ENCODE assay signal across 17 cellular contexts in the genomic region with DNA sequence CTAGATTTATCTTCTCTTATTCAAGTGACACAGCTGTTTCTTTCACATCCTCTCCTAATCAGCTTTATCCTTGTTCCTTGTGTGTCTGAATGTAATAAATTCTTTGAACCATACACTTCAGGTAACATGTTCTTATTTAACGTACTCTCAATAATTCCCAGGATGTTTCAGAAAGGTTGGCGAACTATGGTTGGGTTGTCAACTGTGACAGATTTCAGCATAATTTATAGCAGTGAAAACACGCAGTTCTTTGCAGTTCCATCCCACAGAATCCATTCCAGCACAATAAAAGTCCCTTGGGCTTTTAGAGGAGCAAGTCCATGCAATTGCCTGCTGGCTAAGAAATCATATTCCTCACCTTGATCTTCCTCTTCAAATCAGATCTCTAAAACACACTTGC.
"Had no signal": no experiment of that assay in that cellular context is flagged by ENCODE, and none has a peak within 500 bp of the region (broad histone marks: within the 10 kb centered on the region; RNA-seq: fewer than 3 reads in every experiment).

No MANE protein-coding gene starts in this region.

- DNase-seq: KBM-7, MV-4-11, NCI-H1048, NCI-H1105, NCI-H1436 treated with DMSO at 0.1 percent for 48 hours, NCI-H1694, NCI-H187 treated with DMSO at 0.1 percent for 48 hours, NCI-H2029 treated with DMSO at 0.1 percent for 48 hours, NCI-H2227 treated with DMSO at 0.1 percent for 48 hours, NCI-H524, NCI-H526 treated with DMSO at 0.1 percent for 48 hours, NCI-H748 treated with DMSO at 0.1 percent for 48 hours, PC-3, SHP77, SK-N-SH, SW 1271, T-cell had no signal
